In the genomic region with DNA sequence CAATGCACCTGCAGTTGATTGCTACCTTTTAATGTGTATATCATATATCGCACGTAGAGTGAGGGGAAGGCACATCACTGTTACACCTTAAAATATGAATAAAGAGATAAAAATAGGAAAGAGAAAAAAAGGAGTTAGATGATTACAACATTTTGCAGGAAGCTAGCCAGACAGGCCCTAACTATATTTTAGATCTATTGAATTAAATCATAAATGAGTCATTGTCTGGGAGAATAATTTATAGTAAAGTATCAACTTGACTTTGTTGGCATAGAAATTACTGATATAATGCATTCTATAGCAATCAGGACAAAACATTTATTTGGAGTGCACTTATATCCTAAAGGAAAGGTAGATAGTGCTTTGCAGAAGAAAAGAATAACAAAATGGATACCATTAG, we compare ENCODE assay signal across 26 cellular contexts.
"Had no signal": no experiment of that assay in that cellular context is flagged by ENCODE, and none has a peak within 500 bp of the region (broad histone marks: within the 10 kb centered on the region; RNA-seq: fewer than 3 reads in every experiment).

No MANE protein-coding gene starts in this region.

- H3K4me1 Mint-ChIP-seq: immature natural killer cell; mesothelial cell of epicardium; naive B cell; naive thymus-derived CD8-positive, alpha-beta T cell had no signal

- H3K27me3 Mint-ChIP-seq: naive B cell; naive thymus-derived CD8-positive, alpha-beta T cell had no signal

- H3K36me3 Mint-ChIP-seq: immature natural killer cell; mesothelial cell of epicardium; naive B cell; naive thymus-derived CD8-positive, alpha-beta T cell had no signal

- H3K4me3 Mint-ChIP-seq: immature natural killer cell; mesothelial cell of epicardium; naive B cell; naive thymus-derived CD8-positive, alpha-beta T cell had no signal

- H3K4me3 ChIP-seq: coronary artery, dorsolateral prefrontal cortex, esophagus squamous epithelium, gastrocnemius medialis, heart left ventricle, hepatocyte, left lung, lower lobe of right lung, mucosa of descending colon had no signal

- DNase-seq: dermis blood vessel endothelial cell; effector CD4-positive, alpha-beta T cell; effector memory CD4-positive, alpha-beta T cell; erythroblast; esophagus squamous epithelium; foreskin fibroblast; foreskin melanocyte; gastrocnemius medialis; heart left ventricle; hypothalamus; immature natural killer cell; islet precursor cell; kidney; kidney glomerular epithelial cell; left cardiac atrium; left lung; left ventricle myocardium superior; lower lobe of right lung; mesenchymal stem cell; mucosa of descending colon; naive B cell; naive thymus-derived CD8-positive, alpha-beta T cell had no signal

- H3K27ac Mint-ChIP-seq: immature natural killer cell; mesothelial cell of epicardium; naive B cell; naive thymus-derived CD8-positive, alpha-beta T cell had no signal
